8 cellular contexts compared by ENCODE assay signal in the genomic region with DNA sequence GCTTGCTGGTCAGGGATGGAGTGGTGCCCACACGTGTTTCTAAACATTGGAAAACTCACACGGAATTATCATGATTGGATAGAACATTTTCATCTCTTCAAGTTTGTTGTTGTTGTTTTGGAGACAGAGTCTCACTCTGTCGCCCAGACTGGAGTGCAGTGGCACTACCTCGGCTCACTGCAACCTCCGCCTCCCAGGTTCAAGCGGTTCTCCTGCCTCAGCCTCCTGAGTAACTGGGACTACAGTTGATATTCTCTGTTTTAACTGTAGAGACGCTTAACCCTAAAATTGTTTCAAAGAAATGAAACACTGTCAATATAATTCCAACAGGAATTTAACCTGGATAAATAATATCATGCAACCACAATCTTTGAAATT. TPM values are rescaled to one million over a fixed set of nuclear protein-coding genes. Genes with fewer than 3 reads are reported as not detected.
A peak's percentile ranks its signal among the peaks of the same experiment; 100 is the strongest.
DNase-seq lines count a peak whose midpoint lies in the region; ATAC-seq, FAIRE-seq and TF ChIP-seq lines count a peak whose summit lies in the region.
"Not testable (repeated sequence)": the region's sequence is repeated elsewhere in the genome, so short reads cannot be mapped to it uniquely, and the experiment has no call there.

No MANE protein-coding gene starts in this region.

- not testable (repeated sequence) for TF ChIP-seq CTCF in HL-60 (IDR thresholded peaks at IDR 0.05; ENCODE audit: insufficient read depth, low read length); right lobe of liver (IDR thresholded peaks at IDR 0.05); pancreas (IDR thresholded peaks at IDR 0.05); tibial nerve (IDR thresholded peaks at IDR 0.05)

- intact Hi-C loops in CD4-positive, alpha-beta memory T cell (cut with micrococcal nuclease); right lobe of liver (cut with DNase I); pancreas (cut with DNase I): not testable (repeated sequence)

- H3K9me3 Mint-ChIP-seq in CD4-positive, alpha-beta memory T cell; T-cell: not testable (repeated sequence)

- POLR2A ChIA-PET in CD4-positive, alpha-beta memory T cell (lab: Charles Lee; ENCODE audit: partially characterized antibody): interaction anchor here (1.4 to 1.8 kb wide), 3 partner anchors 17 to 499 kb away, joined by 4 to 12 read pairs (median 6); a partner anchor contains a TSS
- POLR2A ChIA-PET in T-cell (lab: Charles Lee): interaction anchor here in 1 of 2 donors (0.8 kb wide), 1 partner anchor 11 kb away, joined by 4 read pairs; no protein-coding TSS in a partner anchor

- peaks cover 0 to 11% of the 10 kb centered on the region in 2 donors for H3K36me3 Mint-ChIP-seq in CD4-positive, alpha-beta memory T cell
- not testable (repeated sequence) for H3K36me3 Mint-ChIP-seq in T-cell

- 66 to 69% methylated on average over 7 of the region's 7 CpGs for WGBS in esophagus, 2 donors
- 57% methylated on average over 5 of the region's 7 CpGs for WGBS in right lobe of liver (ENCODE audit: insufficient coverage, low coverage, low lambda C conversion rate, missing lambda C conversion rate)
- WGBS in pancreas, 2 donors: 64% methylated on average over 7 of the region's 7 CpGs
- 65 to 71% methylated on average over 7 of the region's 7 CpGs for WGBS in tibial nerve, 2 donors

- peak overlapping the region; percentile 85 to 98 (median 97) for H3K27ac Mint-ChIP-seq in CD4-positive, alpha-beta memory T cell
- H3K27ac Mint-ChIP-seq in T-cell: peak overlapping the region; percentile 90 to 95

- H3K27ac ChIP-seq in CD4-positive, alpha-beta memory T cell (ENCODE audit: low read depth, low read length): peak overlapping the region; percentile 77
- H3K27ac ChIP-seq in HL-60 (replicated peaks) (peak overlapping the region; percentile 80), angular gyrus (ENCODE audit: low read depth, low read length) (peak overlapping the region; percentile 22), pancreas (peak overlapping the region in 1 of 4 donors; percentile 81), tibial nerve (peak overlapping the region in 1 of 4 donors; percentile 78)
- H3K27ac ChIP-seq in esophagus (ENCODE audit: low read depth in 2 of 2, low read length in 1 of 2); right lobe of liver: not testable (repeated sequence)

- not testable (repeated sequence) for TF ChIP-seq EP300 in tibial nerve (IDR thresholded peaks at IDR 0.05)

- CTCF ChIA-PET in CD4-positive, alpha-beta memory T cell (lab: Charles Lee; ENCODE audit: partially characterized antibody): interaction anchor here (1.0 to 1.5 kb wide), 2 partner anchors 53 to 438 kb away, joined by 3 to 6 read pairs; no protein-coding TSS in a partner anchor
- CTCF ChIA-PET in T-cell (lab: Charles Lee): not testable (repeated sequence)

- FAIRE-seq in pancreas (lab: Jason Lieb, UNC): not testable (repeated sequence)

- not testable (repeated sequence) for H3K27me3 ChIP-seq in CD4-positive, alpha-beta memory T cell (ENCODE audit: insufficient read depth, low read length); HL-60 (ENCODE audit: insufficient read depth, poor library complexity, severe bottlenecking); esophagus (ENCODE audit: control insufficient read depth in 1 of 2, insufficient read depth in 2 of 2, low read length in 2 of 2); right lobe of liver; pancreas; tibial nerve

- peak in 1 of 4 experiments; percentile 0 for ATAC-seq in T-cell (replicated peaks in 1 of 4)
- ATAC-seq in right lobe of liver, pancreas: not testable (repeated sequence)

- H3K4me3 ChIP-seq in CD4-positive, alpha-beta memory T cell (ENCODE audit: low read length in 2 of 2): peak overlapping the region; percentile 62 to 93
- H3K4me3 ChIP-seq in HL-60 (replicated peaks; ENCODE audit: insufficient read depth, low read length) (peak overlapping the region; percentile 67), esophagus (ENCODE audit: low read depth in 1 of 2, low read length in 2 of 2) (peak overlapping the region; percentile 81 to 96), right lobe of liver (peak overlapping the region; percentile 82 to 87 (median 83)), pancreas (peak overlapping the region; percentile 49 to 87 (median 84)), tibial nerve (peak overlapping the region; percentile 77 to 92 (median 86))

- H3K4me1 Mint-ChIP-seq in CD4-positive, alpha-beta memory T cell: peaks cover 15 to 36% (median 22%) of the 10 kb centered on the region in 4 donors
- peaks cover 34 to 40% (median 37%) of the 10 kb centered on the region in 3 donors for H3K4me1 Mint-ChIP-seq in T-cell

- not testable (repeated sequence) for TF ChIP-seq POLR2A in right lobe of liver (IDR thresholded peaks at IDR 0.05); tibial nerve (IDR thresholded peaks at IDR 0.05)

- not testable (repeated sequence) for H3K9me3 ChIP-seq in CD4-positive, alpha-beta memory T cell (ENCODE audit: control insufficient read depth in 1 of 2, low read length in 2 of 2); esophagus (ENCODE audit: control insufficient read depth in 2 of 2, insufficient read depth in 1 of 2, low read depth in 1 of 2, low read length in 1 of 2); right lobe of liver; pancreas; tibial nerve

- peaks cover 6 to 11% of the 10 kb centered on the region in 2 donors for H3K27me3 Mint-ChIP-seq in CD4-positive, alpha-beta memory T cell
- H3K27me3 Mint-ChIP-seq in T-cell: peaks cover 5 to 10% of the 10 kb centered on the region in 2 donors

- peaks cover 23% of the 10 kb centered on the region for H3K4me1 ChIP-seq in CD4-positive, alpha-beta memory T cell (ENCODE audit: insufficient read depth, low read length)
- not testable (repeated sequence) for H3K4me1 ChIP-seq in esophagus (ENCODE audit: control insufficient read depth in 2 of 2, insufficient read depth in 2 of 2, low read length in 1 of 2); right lobe of liver
- peaks cover 9 to 19% (median 18%) of the 10 kb centered on the region in 3 donors for H3K4me1 ChIP-seq in pancreas
- H3K4me1 ChIP-seq in tibial nerve: peaks cover 0 to 24% (median 2%) of the 10 kb centered on the region in 4 donors

- not testable (repeated sequence) for DNase-seq in CD4-positive, alpha-beta memory T cell; HL-60 (ENCODE audit: low read depth in 1 of 2, low spot score in 1 of 2); T-cell; right lobe of liver; pancreas; tibial nerve (ENCODE audit: low spot score in 2 of 2)

- H3K4me3 Mint-ChIP-seq in CD4-positive, alpha-beta memory T cell: peak overlapping the region; percentile 94 to 99 (median 96)
- peak overlapping the region; percentile 89 to 97 (median 96) for H3K4me3 Mint-ChIP-seq in T-cell

- not testable (repeated sequence) for H3K36me3 ChIP-seq in CD4-positive, alpha-beta memory T cell (ENCODE audit: insufficient read depth, low read length); esophagus (ENCODE audit: control insufficient read depth in 2 of 2, insufficient read depth in 2 of 2, low read length in 1 of 2); right lobe of liver; pancreas; tibial nerve

RNA-seq across cellular contexts. Expression of a gene that starts 0.6 kb away (rescaled TPM):
- total RNA-seq in CD4-positive, alpha-beta memory T cell: 10 to 100 TPM; 16.7 to 25.6 TPM
- polyA plus RNA-seq in CD4-positive, alpha-beta memory T cell: 10 to 100 TPM; 19.7 to 19.8 TPM
- total RNA-seq in T-cell (10 to 100 TPM; 15.4 to 42.9 (median 17.8) TPM), right lobe of liver (10 to 100 TPM in 4 of 6 experiments, 1 to 10 TPM in 2; 8.2 to 13.4 (median 10.3) TPM), pancreas (10 to 100 TPM in 2 of 6 donors, 1 to 10 TPM in 4; 7.4 to 11.9 (median 9.0) TPM), tibial nerve (10 to 100 TPM; 18.9 to 38.0 (median 25.5) TPM)
- polyA plus RNA-seq in esophagus (10 to 100 TPM in 1 of 2 donors, 1 to 10 TPM in 1; 9.2 to 11.3 TPM), pancreas (10 to 100 TPM in 1 of 2 donors, 1 to 10 TPM in 1; 6.0 to 15.0 TPM)
